In genomic region chr14:50342211-50343080, GRCh38 we compare ENCODE assay signal across 1 cellular context.
TF ChIP-seq lines count a peak whose summit lies in the region.

No MANE protein-coding gene starts in this region.

TF ChIP-seq in GM12878, 131 proteins besides CTCF, POLR2A, EP300 and RAD21 (continued from another document):
- TF ChIP-seq, protein P1, sequence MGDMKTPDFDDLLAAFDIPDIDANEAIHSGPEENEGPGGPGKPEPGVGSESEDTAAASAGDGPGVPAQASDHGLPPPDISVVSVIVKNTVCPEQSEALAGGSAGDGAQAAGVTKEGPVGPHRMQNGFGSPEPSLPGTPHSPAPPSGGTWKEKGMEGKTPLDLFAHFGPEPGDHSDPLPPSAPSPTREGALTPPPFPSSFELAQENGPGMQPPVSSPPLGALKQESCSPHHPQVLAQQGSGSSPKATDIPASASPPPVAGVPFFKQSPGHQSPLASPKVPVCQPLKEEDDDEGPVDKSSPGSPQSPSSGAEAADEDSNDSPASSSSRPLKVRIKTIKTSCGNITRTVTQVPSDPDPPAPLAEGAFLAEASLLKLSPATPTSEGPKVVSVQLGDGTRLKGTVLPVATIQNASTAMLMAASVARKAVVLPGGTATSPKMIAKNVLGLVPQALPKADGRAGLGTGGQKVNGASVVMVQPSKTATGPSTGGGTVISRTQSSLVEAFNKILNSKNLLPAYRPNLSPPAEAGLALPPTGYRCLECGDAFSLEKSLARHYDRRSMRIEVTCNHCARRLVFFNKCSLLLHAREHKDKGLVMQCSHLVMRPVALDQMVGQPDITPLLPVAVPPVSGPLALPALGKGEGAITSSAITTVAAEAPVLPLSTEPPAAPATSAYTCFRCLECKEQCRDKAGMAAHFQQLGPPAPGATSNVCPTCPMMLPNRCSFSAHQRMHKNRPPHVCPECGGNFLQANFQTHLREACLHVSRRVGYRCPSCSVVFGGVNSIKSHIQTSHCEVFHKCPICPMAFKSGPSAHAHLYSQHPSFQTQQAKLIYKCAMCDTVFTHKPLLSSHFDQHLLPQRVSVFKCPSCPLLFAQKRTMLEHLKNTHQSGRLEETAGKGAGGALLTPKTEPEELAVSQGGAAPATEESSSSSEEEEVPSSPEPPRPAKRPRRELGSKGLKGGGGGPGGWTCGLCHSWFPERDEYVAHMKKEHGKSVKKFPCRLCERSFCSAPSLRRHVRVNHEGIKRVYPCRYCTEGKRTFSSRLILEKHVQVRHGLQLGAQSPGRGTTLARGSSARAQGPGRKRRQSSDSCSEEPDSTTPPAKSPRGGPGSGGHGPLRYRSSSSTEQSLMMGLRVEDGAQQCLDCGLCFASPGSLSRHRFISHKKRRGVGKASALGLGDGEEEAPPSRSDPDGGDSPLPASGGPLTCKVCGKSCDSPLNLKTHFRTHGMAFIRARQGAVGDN (IDR thresholded peaks at IDR 0.05) = no peak
- no peak for TF ChIP-seq MYC (IDR thresholded peaks at IDR 0.05; ENCODE audit: insufficient read depth, insufficient read length, insufficient replicate concordance, low read length, severe bottlenecking)
TF ChIP-seq in GM12878: peak in this region for 15.
